Comparison of ENCODE assay signal across 1 cellular context in the genomic region with DNA sequence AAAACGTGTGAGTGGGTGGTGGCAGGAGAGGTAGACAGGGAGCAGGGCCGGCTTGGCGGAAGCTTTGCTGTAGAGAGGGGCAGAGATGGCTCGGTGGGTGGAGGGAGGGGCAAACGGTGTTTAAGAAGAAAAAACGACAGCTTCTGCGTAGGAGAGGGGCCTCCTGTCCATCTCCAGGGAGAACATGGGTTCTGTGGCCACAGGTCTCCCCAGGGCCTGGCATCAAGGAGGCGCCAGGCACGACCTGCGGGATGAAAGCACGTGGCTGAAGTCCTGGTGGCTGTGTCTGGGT.
TF ChIP-seq lines count a peak whose summit lies in the region.

No MANE protein-coding gene starts in this region.

TF ChIP-seq in K562, 482 proteins besides CTCF, POLR2A, EP300 and RAD21:
- TF ChIP-seq, protein P1, sequence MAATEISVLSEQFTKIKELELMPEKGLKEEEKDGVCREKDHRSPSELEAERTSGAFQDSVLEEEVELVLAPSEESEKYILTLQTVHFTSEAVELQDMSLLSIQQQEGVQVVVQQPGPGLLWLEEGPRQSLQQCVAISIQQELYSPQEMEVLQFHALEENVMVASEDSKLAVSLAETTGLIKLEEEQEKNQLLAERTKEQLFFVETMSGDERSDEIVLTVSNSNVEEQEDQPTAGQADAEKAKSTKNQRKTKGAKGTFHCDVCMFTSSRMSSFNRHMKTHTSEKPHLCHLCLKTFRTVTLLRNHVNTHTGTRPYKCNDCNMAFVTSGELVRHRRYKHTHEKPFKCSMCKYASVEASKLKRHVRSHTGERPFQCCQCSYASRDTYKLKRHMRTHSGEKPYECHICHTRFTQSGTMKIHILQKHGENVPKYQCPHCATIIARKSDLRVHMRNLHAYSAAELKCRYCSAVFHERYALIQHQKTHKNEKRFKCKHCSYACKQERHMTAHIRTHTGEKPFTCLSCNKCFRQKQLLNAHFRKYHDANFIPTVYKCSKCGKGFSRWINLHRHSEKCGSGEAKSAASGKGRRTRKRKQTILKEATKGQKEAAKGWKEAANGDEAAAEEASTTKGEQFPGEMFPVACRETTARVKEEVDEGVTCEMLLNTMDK (IDR thresholded peaks at IDR 0.05; ENCODE audit: borderline replicate concordance, insufficient read depth, low read depth, low read length, poor library complexity, severe bottlenecking) = no peak
- TF ChIP-seq, protein P2, sequence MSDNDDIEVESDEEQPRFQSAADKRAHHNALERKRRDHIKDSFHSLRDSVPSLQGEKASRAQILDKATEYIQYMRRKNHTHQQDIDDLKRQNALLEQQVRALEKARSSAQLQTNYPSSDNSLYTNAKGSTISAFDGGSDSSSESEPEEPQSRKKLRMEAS (CRISPR knock-in tag; IDR thresholded peaks at IDR 0.05) = 0 out of 2 replicates have a peak, but pooled peaks have one; percentile 17
